Comparison of ENCODE assay signal across 1 cellular context in genomic region chr11:64250875-64251721, GRCh38.
TF ChIP-seq lines count a peak whose summit lies in the region.

Gene PLCB3, plus strand, starts transcription at chr11:64251530. Its CDS starts 120 bp downstream, at chr11:64251650.

TF ChIP-seq in K562, 482 proteins besides CTCF, POLR2A, EP300 and RAD21 (continued from another document and continues in another):
- TF ChIP-seq E2F5 (CRISPR knock-in tag; IDR thresholded peaks at IDR 0.05) (no peak), ZNF57 (CRISPR knock-in tag; IDR thresholded peaks at IDR 0.05) (no peak), ELK3 (CRISPR knock-in tag; IDR thresholded peaks at IDR 0.05) (no peak), EGR1 (conservative IDR thresholded peaks at IDR 0.05) (peak; percentile 42), TAF1 (IDR thresholded peaks at IDR 0.05; ENCODE audit: control insufficient read depth, extremely low read depth, insufficient read depth, low read length, severe bottlenecking) (peak; percentile 78), ZNF76 (CRISPR knock-in tag; IDR thresholded peaks at IDR 0.05; ENCODE audit: borderline replicate concordance) (no peak), ZSCAN29 (IDR thresholded peaks at IDR 0.05) (no peak), ERF (CRISPR knock-in tag; IDR thresholded peaks at IDR 0.05) (0 out of 2 replicates have a peak, but pooled peaks have one; percentile 19), NR2C2 (CRISPR knock-in tag; IDR thresholded peaks at IDR 0.05) (no peak), NR2C2 (tag; IDR thresholded peaks at IDR 0.05) (peak; percentile 15; the same call in 1 of the 2 replicates), ZZZ3 (IDR thresholded peaks at IDR 0.05) (no peak), PCBP1 (IDR thresholded peaks at IDR 0.05; ENCODE audit: low read depth, low read length, poor library complexity, severe bottlenecking) (no peak), RUNX1 (IDR thresholded peaks at IDR 0.05; ENCODE audit: low read depth) (no peak), ZNF124 (CRISPR knock-in tag; IDR thresholded peaks at IDR 0.05) (no peak), ZNF263 (CRISPR knock-in tag; IDR thresholded peaks at IDR 0.05; ENCODE audit: borderline replicate concordance) (no peak), HDAC1 (IDR thresholded peaks at IDR 0.05) (peak in 1 of 2 experiments; percentile 56; a peak in 1 of 4 replicates), SREBF2 (CRISPR knock-in tag; IDR thresholded peaks at IDR 0.05) (no peak), KLF13 (tag; IDR thresholded peaks at IDR 0.05; ENCODE audit: borderline replicate concordance, low read depth) (no peak), ARHGAP35 (IDR thresholded peaks at IDR 0.05; ENCODE audit: partially characterized antibody) (no peak), STAT5B (CRISPR knock-in tag; IDR thresholded peaks at IDR 0.05) (no peak), FOXO4 (CRISPR knock-in tag; IDR thresholded peaks at IDR 0.05) (no peak), CXXC5 (CRISPR knock-in tag; IDR thresholded peaks at IDR 0.05) (peak; percentile 46; the same call in 1 of the 2 replicates), HLTF (IDR thresholded peaks at IDR 0.05) (peak; percentile 39; the same call in 1 of the 2 replicates), KAT2B (IDR thresholded peaks at IDR 0.05; ENCODE audit: low read depth, low read length) (no peak), THRA (IDR thresholded peaks at IDR 0.05) (no peak), CEBPG (CRISPR knock-in tag; IDR thresholded peaks at IDR 0.05) (no peak), CEBPG (tag; conservative IDR thresholded peaks at IDR 0.05 in 1 of 2, IDR thresholded peaks at IDR 0.05 in 1 of 2) (no peak), ZNF445 (CRISPR knock-in tag; IDR thresholded peaks at IDR 0.05; ENCODE audit: low read depth) (no peak), HNRNPK (IDR thresholded peaks at IDR 0.05; ENCODE audit: low read depth, low read length, poor library complexity, severe bottlenecking) (no peak), MYC (IDR thresholded peaks at IDR 0.05; ENCODE audit: low read depth, low read length) (peak; percentile 67), MYC (CRISPR knock-in tag; IDR thresholded peaks at IDR 0.05; ENCODE audit: borderline replicate concordance, low read depth) (no peak), SRSF1 (IDR thresholded peaks at IDR 0.05; ENCODE audit: low read depth, low read length) (no peak), GATA2 (CRISPR knock-in tag; IDR thresholded peaks at IDR 0.05) (no peak)
- TF ChIP-seq, protein P1, sequence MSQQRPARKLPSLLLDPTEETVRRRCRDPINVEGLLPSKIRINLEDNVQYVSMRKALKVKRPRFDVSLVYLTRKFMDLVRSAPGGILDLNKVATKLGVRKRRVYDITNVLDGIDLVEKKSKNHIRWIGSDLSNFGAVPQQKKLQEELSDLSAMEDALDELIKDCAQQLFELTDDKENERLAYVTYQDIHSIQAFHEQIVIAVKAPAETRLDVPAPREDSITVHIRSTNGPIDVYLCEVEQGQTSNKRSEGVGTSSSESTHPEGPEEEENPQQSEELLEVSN (IDR thresholded peaks at IDR 0.05; ENCODE audit: borderline replicate concordance in 1 of 2, extremely low read depth in 1 of 2, insufficient read depth in 1 of 2, insufficient read length in 1 of 2, low read depth in 1 of 2, low read length in 1 of 2, poor library complexity in 1 of 2, severe bottlenecking in 1 of 2) = peak in 1 of 2 experiments; percentile 60
- TF ChIP-seq, protein P2, sequence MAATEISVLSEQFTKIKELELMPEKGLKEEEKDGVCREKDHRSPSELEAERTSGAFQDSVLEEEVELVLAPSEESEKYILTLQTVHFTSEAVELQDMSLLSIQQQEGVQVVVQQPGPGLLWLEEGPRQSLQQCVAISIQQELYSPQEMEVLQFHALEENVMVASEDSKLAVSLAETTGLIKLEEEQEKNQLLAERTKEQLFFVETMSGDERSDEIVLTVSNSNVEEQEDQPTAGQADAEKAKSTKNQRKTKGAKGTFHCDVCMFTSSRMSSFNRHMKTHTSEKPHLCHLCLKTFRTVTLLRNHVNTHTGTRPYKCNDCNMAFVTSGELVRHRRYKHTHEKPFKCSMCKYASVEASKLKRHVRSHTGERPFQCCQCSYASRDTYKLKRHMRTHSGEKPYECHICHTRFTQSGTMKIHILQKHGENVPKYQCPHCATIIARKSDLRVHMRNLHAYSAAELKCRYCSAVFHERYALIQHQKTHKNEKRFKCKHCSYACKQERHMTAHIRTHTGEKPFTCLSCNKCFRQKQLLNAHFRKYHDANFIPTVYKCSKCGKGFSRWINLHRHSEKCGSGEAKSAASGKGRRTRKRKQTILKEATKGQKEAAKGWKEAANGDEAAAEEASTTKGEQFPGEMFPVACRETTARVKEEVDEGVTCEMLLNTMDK (IDR thresholded peaks at IDR 0.05; ENCODE audit: borderline replicate concordance, insufficient read depth, low read depth, low read length, poor library complexity, severe bottlenecking) = peak; percentile 72
- TF ChIP-seq, protein P3, sequence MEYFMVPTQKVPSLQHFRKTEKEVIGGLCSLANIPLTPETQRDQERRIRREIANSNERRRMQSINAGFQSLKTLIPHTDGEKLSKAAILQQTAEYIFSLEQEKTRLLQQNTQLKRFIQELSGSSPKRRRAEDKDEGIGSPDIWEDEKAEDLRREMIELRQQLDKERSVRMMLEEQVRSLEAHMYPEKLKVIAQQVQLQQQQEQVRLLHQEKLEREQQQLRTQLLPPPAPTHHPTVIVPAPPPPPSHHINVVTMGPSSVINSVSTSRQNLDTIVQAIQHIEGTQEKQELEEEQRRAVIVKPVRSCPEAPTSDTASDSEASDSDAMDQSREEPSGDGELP (CRISPR knock-in tag; IDR thresholded peaks at IDR 0.05; ENCODE audit: borderline replicate concordance) = 0 out of 2 replicates have a peak, but pooled peaks have one; percentile 38
- TF ChIP-seq, protein P4, sequence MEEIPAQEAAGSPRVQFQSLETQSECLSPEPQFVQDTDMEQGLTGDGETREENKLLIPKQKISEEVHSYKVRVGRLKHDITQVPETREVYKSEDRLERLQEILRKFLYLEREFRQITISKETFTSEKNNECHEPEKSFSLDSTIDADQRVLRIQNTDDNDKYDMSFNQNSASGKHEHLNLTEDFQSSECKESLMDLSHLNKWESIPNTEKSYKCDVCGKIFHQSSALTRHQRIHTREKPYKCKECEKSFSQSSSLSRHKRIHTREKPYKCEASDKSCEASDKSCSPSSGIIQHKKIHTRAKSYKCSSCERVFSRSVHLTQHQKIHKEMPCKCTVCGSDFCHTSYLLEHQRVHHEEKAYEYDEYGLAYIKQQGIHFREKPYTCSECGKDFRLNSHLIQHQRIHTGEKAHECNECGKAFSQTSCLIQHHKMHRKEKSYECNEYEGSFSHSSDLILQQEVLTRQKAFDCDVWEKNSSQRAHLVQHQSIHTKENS (CRISPR knock-in tag; IDR thresholded peaks at IDR 0.05) = no peak
- TF ChIP-seq, protein P5, sequence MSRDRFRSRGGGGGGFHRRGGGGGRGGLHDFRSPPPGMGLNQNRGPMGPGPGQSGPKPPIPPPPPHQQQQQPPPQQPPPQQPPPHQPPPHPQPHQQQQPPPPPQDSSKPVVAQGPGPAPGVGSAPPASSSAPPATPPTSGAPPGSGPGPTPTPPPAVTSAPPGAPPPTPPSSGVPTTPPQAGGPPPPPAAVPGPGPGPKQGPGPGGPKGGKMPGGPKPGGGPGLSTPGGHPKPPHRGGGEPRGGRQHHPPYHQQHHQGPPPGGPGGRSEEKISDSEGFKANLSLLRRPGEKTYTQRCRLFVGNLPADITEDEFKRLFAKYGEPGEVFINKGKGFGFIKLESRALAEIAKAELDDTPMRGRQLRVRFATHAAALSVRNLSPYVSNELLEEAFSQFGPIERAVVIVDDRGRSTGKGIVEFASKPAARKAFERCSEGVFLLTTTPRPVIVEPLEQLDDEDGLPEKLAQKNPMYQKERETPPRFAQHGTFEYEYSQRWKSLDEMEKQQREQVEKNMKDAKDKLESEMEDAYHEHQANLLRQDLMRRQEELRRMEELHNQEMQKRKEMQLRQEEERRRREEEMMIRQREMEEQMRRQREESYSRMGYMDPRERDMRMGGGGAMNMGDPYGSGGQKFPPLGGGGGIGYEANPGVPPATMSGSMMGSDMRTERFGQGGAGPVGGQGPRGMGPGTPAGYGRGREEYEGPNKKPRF (IDR thresholded peaks at IDR 0.05; ENCODE audit: low read depth, low read length) = no peak
